Comparison of ENCODE assay signal across 1 cellular context in the genomic region with DNA sequence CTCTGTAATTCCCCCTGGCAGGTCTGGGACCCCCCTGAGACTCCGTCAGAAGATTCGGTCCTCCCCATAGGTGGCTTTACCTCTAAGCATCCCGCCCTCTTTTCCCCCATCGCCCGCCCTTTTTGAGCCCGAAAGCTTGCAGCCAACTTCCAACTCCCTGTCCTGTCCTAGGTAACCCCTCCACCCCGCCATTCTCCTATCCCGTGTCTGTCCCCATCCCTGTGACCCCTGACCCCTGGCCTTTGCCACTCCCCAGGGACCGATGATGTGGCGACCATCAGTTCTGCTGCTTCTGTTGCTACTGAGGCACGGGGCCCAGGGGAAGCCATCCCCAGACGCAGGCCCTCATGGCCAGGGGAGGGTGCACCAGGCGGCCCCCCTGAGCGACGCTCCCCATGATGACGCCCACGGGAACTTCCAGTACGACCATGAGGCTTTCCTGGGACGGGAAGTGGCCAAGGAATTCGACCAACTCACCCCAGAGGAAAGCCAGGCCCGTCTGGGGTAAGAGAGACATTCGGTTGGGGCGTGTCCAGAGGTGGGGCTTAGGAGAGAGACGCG.
TF ChIP-seq lines count a peak whose summit lies in the region.

No MANE protein-coding gene starts in this region.

TF ChIP-seq in GM23338, 12 proteins besides CTCF, POLR2A, EP300 and RAD21 (continued from another document):
- TF ChIP-seq, protein P1, sequence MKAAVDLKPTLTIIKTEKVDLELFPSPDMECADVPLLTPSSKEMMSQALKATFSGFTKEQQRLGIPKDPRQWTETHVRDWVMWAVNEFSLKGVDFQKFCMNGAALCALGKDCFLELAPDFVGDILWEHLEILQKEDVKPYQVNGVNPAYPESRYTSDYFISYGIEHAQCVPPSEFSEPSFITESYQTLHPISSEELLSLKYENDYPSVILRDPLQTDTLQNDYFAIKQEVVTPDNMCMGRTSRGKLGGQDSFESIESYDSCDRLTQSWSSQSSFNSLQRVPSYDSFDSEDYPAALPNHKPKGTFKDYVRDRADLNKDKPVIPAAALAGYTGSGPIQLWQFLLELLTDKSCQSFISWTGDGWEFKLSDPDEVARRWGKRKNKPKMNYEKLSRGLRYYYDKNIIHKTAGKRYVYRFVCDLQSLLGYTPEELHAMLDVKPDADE (IDR thresholded peaks at IDR 0.05): no peak
- TF ChIP-seq ZNF331 (CRISPR knock-in tag; IDR thresholded peaks at IDR 0.05; ENCODE audit: low read depth) (no peak), ZNF114 (CRISPR knock-in tag; IDR thresholded peaks at IDR 0.05) (no peak), EZH2phosphoT487 (IDR thresholded peaks at IDR 0.05; ENCODE audit: unreplicated experiment) (no peak), STAT1 (IDR thresholded peaks at IDR 0.05; ENCODE audit: unreplicated experiment) (no peak), EZH2 (IDR thresholded peaks at IDR 0.05; ENCODE audit: low read depth, unreplicated experiment) (no peak), POLR2AphosphoS5 (IDR thresholded peaks at IDR 0.05; ENCODE audit: low read depth) (no peak), JUNB (IDR thresholded peaks at IDR 0.05; ENCODE audit: unreplicated experiment) (no peak), CREB1 (CRISPR knock-in tag; IDR thresholded peaks at IDR 0.05; ENCODE audit: low read depth) (no peak)
- TF ChIP-seq, protein P2, sequence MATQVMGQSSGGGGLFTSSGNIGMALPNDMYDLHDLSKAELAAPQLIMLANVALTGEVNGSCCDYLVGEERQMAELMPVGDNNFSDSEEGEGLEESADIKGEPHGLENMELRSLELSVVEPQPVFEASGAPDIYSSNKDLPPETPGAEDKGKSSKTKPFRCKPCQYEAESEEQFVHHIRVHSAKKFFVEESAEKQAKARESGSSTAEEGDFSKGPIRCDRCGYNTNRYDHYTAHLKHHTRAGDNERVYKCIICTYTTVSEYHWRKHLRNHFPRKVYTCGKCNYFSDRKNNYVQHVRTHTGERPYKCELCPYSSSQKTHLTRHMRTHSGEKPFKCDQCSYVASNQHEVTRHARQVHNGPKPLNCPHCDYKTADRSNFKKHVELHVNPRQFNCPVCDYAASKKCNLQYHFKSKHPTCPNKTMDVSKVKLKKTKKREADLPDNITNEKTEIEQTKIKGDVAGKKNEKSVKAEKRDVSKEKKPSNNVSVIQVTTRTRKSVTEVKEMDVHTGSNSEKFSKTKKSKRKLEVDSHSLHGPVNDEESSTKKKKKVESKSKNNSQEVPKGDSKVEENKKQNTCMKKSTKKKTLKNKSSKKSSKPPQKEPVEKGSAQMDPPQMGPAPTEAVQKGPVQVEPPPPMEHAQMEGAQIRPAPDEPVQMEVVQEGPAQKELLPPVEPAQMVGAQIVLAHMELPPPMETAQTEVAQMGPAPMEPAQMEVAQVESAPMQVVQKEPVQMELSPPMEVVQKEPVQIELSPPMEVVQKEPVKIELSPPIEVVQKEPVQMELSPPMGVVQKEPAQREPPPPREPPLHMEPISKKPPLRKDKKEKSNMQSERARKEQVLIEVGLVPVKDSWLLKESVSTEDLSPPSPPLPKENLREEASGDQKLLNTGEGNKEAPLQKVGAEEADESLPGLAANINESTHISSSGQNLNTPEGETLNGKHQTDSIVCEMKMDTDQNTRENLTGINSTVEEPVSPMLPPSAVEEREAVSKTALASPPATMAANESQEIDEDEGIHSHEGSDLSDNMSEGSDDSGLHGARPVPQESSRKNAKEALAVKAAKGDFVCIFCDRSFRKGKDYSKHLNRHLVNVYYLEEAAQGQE (IDR thresholded peaks at IDR 0.05; ENCODE audit: unreplicated experiment): no peak
- TF ChIP-seq, protein P3, sequence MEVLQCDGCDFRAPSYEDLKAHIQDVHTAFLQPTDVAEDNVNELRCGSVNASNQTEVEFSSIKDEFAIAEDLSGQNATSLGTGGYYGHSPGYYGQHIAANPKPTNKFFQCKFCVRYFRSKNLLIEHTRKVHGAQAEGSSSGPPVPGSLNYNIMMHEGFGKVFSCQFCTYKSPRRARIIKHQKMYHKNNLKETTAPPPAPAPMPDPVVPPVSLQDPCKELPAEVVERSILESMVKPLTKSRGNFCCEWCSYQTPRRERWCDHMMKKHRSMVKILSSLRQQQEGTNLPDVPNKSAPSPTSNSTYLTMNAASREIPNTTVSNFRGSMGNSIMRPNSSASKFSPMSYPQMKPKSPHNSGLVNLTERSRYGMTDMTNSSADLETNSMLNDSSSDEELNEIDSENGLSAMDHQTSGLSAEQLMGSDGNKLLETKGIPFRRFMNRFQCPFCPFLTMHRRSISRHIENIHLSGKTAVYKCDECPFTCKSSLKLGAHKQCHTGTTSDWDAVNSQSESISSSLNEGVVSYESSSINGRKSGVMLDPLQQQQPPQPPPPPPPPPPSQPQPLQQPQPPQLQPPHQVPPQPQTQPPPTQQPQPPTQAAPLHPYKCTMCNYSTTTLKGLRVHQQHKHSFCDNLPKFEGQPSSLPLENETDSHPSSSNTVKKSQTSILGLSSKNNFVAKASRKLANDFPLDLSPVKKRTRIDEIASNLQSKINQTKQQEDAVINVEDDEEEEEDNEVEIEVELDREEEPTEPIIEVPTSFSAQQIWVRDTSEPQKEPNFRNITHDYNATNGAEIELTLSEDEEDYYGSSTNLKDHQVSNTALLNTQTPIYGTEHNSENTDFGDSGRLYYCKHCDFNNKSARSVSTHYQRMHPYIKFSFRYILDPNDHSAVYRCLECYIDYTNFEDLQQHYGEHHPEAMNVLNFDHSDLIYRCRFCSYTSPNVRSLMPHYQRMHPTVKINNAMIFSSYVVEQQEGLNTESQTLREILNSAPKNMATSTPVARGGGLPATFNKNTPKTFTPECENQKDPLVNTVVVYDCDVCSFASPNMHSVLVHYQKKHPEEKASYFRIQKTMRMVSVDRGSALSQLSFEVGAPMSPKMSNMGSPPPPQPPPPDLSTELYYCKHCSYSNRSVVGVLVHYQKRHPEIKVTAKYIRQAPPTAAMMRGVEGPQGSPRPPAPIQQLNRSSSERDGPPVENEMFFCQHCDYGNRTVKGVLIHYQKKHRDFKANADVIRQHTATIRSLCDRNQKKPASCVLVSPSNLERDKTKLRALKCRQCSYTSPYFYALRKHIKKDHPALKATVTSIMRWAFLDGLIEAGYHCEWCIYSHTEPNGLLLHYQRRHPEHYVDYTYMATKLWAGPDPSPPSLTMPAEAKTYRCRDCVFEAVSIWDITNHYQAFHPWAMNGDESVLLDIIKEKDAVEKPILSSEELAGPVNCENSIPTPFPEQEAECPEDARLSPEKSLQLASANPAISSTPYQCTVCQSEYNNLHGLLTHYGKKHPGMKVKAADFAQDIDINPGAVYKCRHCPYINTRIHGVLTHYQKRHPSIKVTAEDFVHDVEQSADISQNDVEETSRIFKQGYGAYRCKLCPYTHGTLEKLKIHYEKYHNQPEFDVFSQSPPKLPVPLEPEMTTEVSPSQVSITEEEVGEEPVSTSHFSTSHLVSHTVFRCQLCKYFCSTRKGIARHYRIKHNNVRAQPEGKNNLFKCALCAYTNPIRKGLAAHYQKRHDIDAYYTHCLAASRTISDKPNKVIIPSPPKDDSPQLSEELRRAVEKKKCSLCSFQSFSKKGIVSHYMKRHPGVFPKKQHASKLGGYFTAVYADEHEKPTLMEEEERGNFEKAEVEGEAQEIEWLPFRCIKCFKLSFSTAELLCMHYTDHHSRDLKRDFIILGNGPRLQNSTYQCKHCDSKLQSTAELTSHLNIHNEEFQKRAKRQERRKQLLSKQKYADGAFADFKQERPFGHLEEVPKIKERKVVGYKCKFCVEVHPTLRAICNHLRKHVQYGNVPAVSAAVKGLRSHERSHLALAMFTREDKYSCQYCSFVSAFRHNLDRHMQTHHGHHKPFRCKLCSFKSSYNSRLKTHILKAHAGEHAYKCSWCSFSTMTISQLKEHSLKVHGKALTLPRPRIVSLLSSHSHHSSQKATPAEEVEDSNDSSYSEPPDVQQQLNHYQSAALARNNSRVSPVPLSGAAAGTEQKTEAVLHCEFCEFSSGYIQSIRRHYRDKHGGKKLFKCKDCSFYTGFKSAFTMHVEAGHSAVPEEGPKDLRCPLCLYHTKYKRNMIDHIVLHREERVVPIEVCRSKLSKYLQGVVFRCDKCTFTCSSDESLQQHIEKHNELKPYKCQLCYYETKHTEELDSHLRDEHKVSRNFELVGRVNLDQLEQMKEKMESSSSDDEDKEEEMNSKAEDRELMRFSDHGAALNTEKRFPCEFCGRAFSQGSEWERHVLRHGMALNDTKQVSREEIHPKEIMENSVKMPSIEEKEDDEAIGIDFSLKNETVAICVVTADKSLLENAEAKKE (CRISPR knock-in tag; IDR thresholded peaks at IDR 0.05): no peak
